8 cellular contexts compared by ENCODE assay signal in genomic region chr1:36322786-36323635, GRCh38. TPM values are rescaled to one million over a fixed set of nuclear protein-coding genes. Genes with fewer than 3 reads are reported as not detected.
DNase-seq lines count a peak whose midpoint lies in the region; ATAC-seq and TF ChIP-seq lines count a peak whose summit lies in the region.

No MANE protein-coding gene starts in this region.

- peak; percentile 78 for DNase-seq in Right ventricle myocardium inferior (ENCODE audit: missing footprints)
- DNase-seq in cardiac septum (ENCODE audit: low spot score): no peak
- peak; percentile 45 for DNase-seq in RKO (ENCODE audit: low spot score)
- peak in 2 of 4 donors; percentile 27 to 33 for DNase-seq in body of pancreas
- peak; percentile 71 for DNase-seq in islet precursor cell
- DNase-seq in stimulated activated CD8-positive, alpha-beta memory T cell treated with anti-CD3 and anti-CD28 coated beads, Interleukin-15, amount 100 ng/mL, for 48 hours (ENCODE audit: low read depth in 2 of 2): peak; percentile 36 to 48
- no peak for DNase-seq in GDM1 (lab: John Stamatoyannopoulos, UW)
- no peak for DNase-seq in OCI-M2 (lab: John Stamatoyannopoulos, UW; ENCODE audit: unreplicated experiment)

- TF ChIP-seq POLR2A in body of pancreas (IDR thresholded peaks at IDR 0.05): no peak

- peak overlapping the region in 1 of 2 donors; percentile 63 for H3K4me3 ChIP-seq in body of pancreas

- peak; percentile 14 for ATAC-seq in Right ventricle myocardium inferior
- peak; percentile 38 for ATAC-seq in body of pancreas

- intact Hi-C loops in Right ventricle myocardium inferior (cut with DNase I) (loop anchor here (5.0 kb wide), 1 partner anchor 44 kb away; no protein-coding TSS in a partner anchor), cardiac septum (cut with DNase I) (loop anchor here (2.0 to 5.0 kb wide), 2 partner anchors 16 to 64 kb away; partner anchors contain the start of genes SH3D21 and STK40), body of pancreas (cut with DNase I) (no loop called here)

- TF ChIP-seq CTCF in body of pancreas (IDR thresholded peaks at IDR 0.05): no peak

- peaks cover 23% of the 10 kb centered on the region for H3K4me1 ChIP-seq in body of pancreas

- WGBS in body of pancreas, 2 donors: 4 to 80% methylated on average over 9 to 59 of the region's 83 CpGs

- H3K27me3 ChIP-seq in body of pancreas: no peaks in the 10 kb centered on the region

- peak overlapping the region; percentile 27 to 70 (median 56) for H3K27ac ChIP-seq in body of pancreas

- H3K9me3 ChIP-seq in body of pancreas: no peaks in the 10 kb centered on the region

- H3K36me3 ChIP-seq in body of pancreas (replicated peaks in 1 of 2; ENCODE audit: insufficient read depth in 1 of 2, low read depth in 2 of 2): no peaks in the 10 kb centered on the region

RNA-seq across cellular contexts. Expression of gene EVA1B, which starts 0.4 kb away (rescaled TPM):
- total RNA-seq in Right ventricle myocardium inferior: 10.9 TPM
- total RNA-seq in cardiac septum: 11.3 TPM
- total RNA-seq in body of pancreas: 10 to 100 TPM; 32.2 to 32.3 TPM

RNA-seq across cellular contexts. Expression of gene SH3D21, which starts 16.8 kb away (rescaled TPM):
- 1.6 TPM for total RNA-seq in Right ventricle myocardium inferior
- 3.3 TPM for total RNA-seq in cardiac septum
- total RNA-seq in body of pancreas: under 1 TPM; 0.33 to 0.52 TPM

Comparison
In these comparisons a context has a peak if more than half of its experiments do, and no peak if none do; other contexts are left out.
1. DNase-seq: peak in Right ventricle myocardium inferior (single experiment), RKO (single experiment), islet precursor cell (single experiment) and stimulated activated CD8-positive, alpha-beta memory T cell treated with anti-CD3 and anti-CD28 coated beads, Interleukin-15, amount 100 ng/mL, for 48 hours (2 of 2); none in cardiac septum (single experiment), GDM1 (single experiment) and OCI-M2 (single experiment).